In the genomic region with DNA sequence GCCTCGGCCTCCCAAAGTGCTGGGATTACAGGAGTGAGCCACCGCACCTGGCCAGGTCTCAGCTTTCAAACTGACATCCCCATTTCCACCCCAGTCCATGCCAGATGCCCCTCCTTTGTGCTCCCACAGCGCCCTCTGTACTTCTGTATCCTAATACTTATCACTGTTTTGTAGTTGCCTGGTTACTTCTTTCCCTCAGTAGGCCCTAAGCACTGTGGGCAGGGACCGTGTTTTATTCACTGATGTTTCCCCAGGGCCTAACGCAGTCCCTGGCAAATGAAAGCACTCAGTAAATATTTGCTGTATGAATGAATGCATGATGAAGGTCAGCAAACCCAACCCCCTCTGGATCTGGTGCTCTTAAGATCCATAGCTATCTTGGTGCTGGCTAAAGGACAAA, we compare ENCODE assay signal across 13 cellular contexts. TPM values are rescaled to one million over a fixed set of nuclear protein-coding genes. Genes with fewer than 3 reads are reported as not detected.
DNase-seq lines count a peak whose midpoint lies in the region; ATAC-seq, FAIRE-seq and TF ChIP-seq lines count a peak whose summit lies in the region.
"Had no signal": no experiment of that assay in that cellular context is flagged by ENCODE, and none has a peak within 500 bp of the region (broad histone marks: within the 10 kb centered on the region; RNA-seq: fewer than 3 reads in every experiment).

No MANE protein-coding gene starts in this region.

- H3K36me3 Mint-ChIP-seq in CD4-positive, alpha-beta T cell (ENCODE audit: low read depth): peaks cover 32% of the 10 kb centered on the region
- H3K36me3 Mint-ChIP-seq in activated CD8-positive, alpha-beta T cell treated with anti-CD3 and anti-CD28 coated beads for 36 hours (ENCODE audit: low read depth): peaks cover 13% of the 10 kb centered on the region

- no peak for TF ChIP-seq CTCF in CD4-positive, alpha-beta T cell (IDR thresholded peaks at IDR 0.05)
- TF ChIP-seq CTCF in HFF-Myc (IDR thresholded peaks at IDR 0.05; ENCODE audit: low read depth, low read length, missing control alignments): peak; percentile 3
- no peak for TF ChIP-seq CTCF in activated CD8-positive, alpha-beta T cell treated with anti-CD3 and anti-CD28 coated beads for 36 hours (IDR thresholded peaks at IDR 0.05)

- no peak overlapping the region for H3K27ac ChIP-seq in CD4-positive, alpha-beta T cell (ENCODE audit: low read depth, low read length)
- H3K27ac ChIP-seq: testis had no signal

- peak overlapping the region; percentile 3 for H3K4me3 Mint-ChIP-seq in CD4-positive, alpha-beta T cell
- no peak overlapping the region for H3K4me3 Mint-ChIP-seq in activated CD8-positive, alpha-beta T cell treated with anti-CD3 and anti-CD28 coated beads for 36 hours
- H3K4me3 Mint-ChIP-seq: activated CD4-positive, alpha-beta T cell treated with anti-CD3 and anti-CD28 coated beads, Interleukin-2, amount 10 ng/mL, durations not matched to agents 24 days and 14 days had no signal

- no peaks in the 10 kb centered on the region for H3K9me3 Mint-ChIP-seq in CD4-positive, alpha-beta T cell
- H3K9me3 Mint-ChIP-seq in activated CD8-positive, alpha-beta T cell treated with anti-CD3 and anti-CD28 coated beads for 36 hours: no peaks in the 10 kb centered on the region
- H3K9me3 Mint-ChIP-seq: activated CD4-positive, alpha-beta T cell treated with anti-CD3 and anti-CD28 coated beads, Interleukin-2, amount 10 ng/mL, durations not matched to agents 24 days and 14 days had no signal

- H3K27me3 Mint-ChIP-seq in CD4-positive, alpha-beta T cell: no peaks in the 10 kb centered on the region
- H3K27me3 Mint-ChIP-seq in activated CD8-positive, alpha-beta T cell treated with anti-CD3 and anti-CD28 coated beads for 36 hours: no peaks in the 10 kb centered on the region

- H3K9me3 ChIP-seq in CD4-positive, alpha-beta T cell (ENCODE audit: control insufficient read depth, low read length): no peaks in the 10 kb centered on the region
- H3K9me3 ChIP-seq: MG63, testis had no signal

- H3K4me1 Mint-ChIP-seq in CD4-positive, alpha-beta T cell (ENCODE audit: low read depth): peaks cover 47% of the 10 kb centered on the region
- peaks cover 29% of the 10 kb centered on the region for H3K4me1 Mint-ChIP-seq in activated CD8-positive, alpha-beta T cell treated with anti-CD3 and anti-CD28 coated beads for 36 hours (ENCODE audit: low read depth)

- H3K27ac Mint-ChIP-seq in CD4-positive, alpha-beta T cell: peak overlapping the region; percentile 64
- H3K27ac Mint-ChIP-seq in activated CD8-positive, alpha-beta T cell treated with anti-CD3 and anti-CD28 coated beads for 36 hours: no peak overlapping the region

- ATAC-seq in CD4-positive, alpha-beta T cell (ENCODE audit: poor library complexity): no peak
- no peak for ATAC-seq in HG02798 (IDR thresholded peaks at IDR 0.05; ENCODE audit: poor library complexity, unreplicated experiment)
- no peak for ATAC-seq in GM21529 (IDR thresholded peaks at IDR 0.05; ENCODE audit: unreplicated experiment)
- ATAC-seq in activated CD8-positive, alpha-beta T cell treated with anti-CD3 and anti-CD28 coated beads for 36 hours: no peak

- no peak overlapping the region for H3K4me3 ChIP-seq in HFF-Myc (replicated peaks; ENCODE audit: low read depth, low read length)
- H3K4me3 ChIP-seq: MG63, testis had no signal

- CTCF ChIA-PET in CD4-positive, alpha-beta T cell (lab: Charles Lee): interaction anchor here (0.5 to 1.8 kb wide), 3 partner anchors 32 to 116 kb away, joined by 3 to 6 read pairs (median 5); no protein-coding TSS in a partner anchor
- CTCF ChIA-PET in activated CD8-positive, alpha-beta T cell treated with anti-CD3 and anti-CD28 coated beads for 36 hours (lab: Charles Lee): interaction anchor here (1.0 to 7.7 kb wide), 5 partner anchors 29 to 207 kb away, joined by 3 to 41 read pairs (median 3); a partner anchor contains a TSS

- peak; percentile 81 for FAIRE-seq in islet of Langerhans (lab: Jason Lieb, UNC)

- no peaks in the 10 kb centered on the region for H3K27me3 ChIP-seq in CD4-positive, alpha-beta T cell (ENCODE audit: control insufficient read depth, insufficient read depth, low read length)
- H3K27me3 ChIP-seq: MG63, testis had no signal

- intact Hi-C loops in CD4-positive, alpha-beta T cell (cut with DNase I, micrococcal nuclease): no loop called here
- intact Hi-C loops in activated CD8-positive, alpha-beta T cell treated with anti-CD3 and anti-CD28 coated beads for 36 hours (cut with micrococcal nuclease): no loop called here

- POLR2A ChIA-PET in CD4-positive, alpha-beta T cell (lab: Charles Lee): interaction anchor here (1.2 to 2.7 kb wide), 3 partner anchors 73 to 86 kb away, joined by 4 to 11 read pairs (median 5); a partner anchor contains a TSS
- POLR2A ChIA-PET in activated CD8-positive, alpha-beta T cell treated with anti-CD3 and anti-CD28 coated beads for 36 hours (lab: Charles Lee): interaction anchor here (1.0 to 2.8 kb wide), 5 partner anchors 8 to 174 kb away, joined by 3 to 17 read pairs (median 3); no protein-coding TSS in a partner anchor

- no peak for DNase-seq in CD4-positive, alpha-beta T cell
- DNase-seq in HFF-Myc (ENCODE audit: extremely low read depth, low read depth) (no peak), SHP77 treated with DMSO at 0.1 percent for 48 hours (lab: John Stamatoyannopoulos, UW) (peak; percentile 13), nucleus accumbens (lab: John Stamatoyannopoulos, UW) (no peak)
- no peak for DNase-seq in activated CD8-positive, alpha-beta T cell treated with anti-CD3 and anti-CD28 coated beads for 36 hours
- DNase-seq: activated CD4-positive, alpha-beta T cell treated with anti-CD3 and anti-CD28 coated beads, Interleukin-2, amount 10 ng/mL, durations not matched to agents 24 days and 14 days; COR-L47; MG63; stimulated activated CD4-positive, alpha-beta T cell treated with anti-CD3 and anti-CD28 coated beads, Interleukin-4, amount 100 ng/mL, for 1 hour; testis had no signal

RNA-seq across cellular contexts. Expression of a gene that starts 2.2 kb away (rescaled TPM):
- total RNA-seq in CD4-positive, alpha-beta T cell: 10 to 100 TPM; 16.4 to 16.6 TPM
- 1 to 10 TPM; 4.4 to 5.5 TPM for total RNA-seq in activated CD8-positive, alpha-beta T cell treated with anti-CD3 and anti-CD28 coated beads for 36 hours

RNA-seq across cellular contexts. Expression of a gene that starts 5.2 kb away (rescaled TPM):
- 10 to 100 TPM; 78.1 to 80.5 TPM for total RNA-seq in CD4-positive, alpha-beta T cell
- total RNA-seq in activated CD8-positive, alpha-beta T cell treated with anti-CD3 and anti-CD28 coated beads for 36 hours: 10 to 100 TPM; 36.9 to 38.3 TPM

RNA-seq across cellular contexts. Expression of a gene that starts 5.4 kb away (rescaled TPM):
- total RNA-seq in CD4-positive, alpha-beta T cell: 10 to 100 TPM; 68.5 to 68.6 TPM
- 10 to 100 TPM; 40.6 to 43.0 TPM for total RNA-seq in activated CD8-positive, alpha-beta T cell treated with anti-CD3 and anti-CD28 coated beads for 36 hours

RNA-seq across cellular contexts. Expression of a gene that starts 21.1 kb away (rescaled TPM):
- 10 to 100 TPM; 44.1 to 46.8 TPM for total RNA-seq in CD4-positive, alpha-beta T cell
- 10 to 100 TPM; 27.5 to 28.2 TPM for total RNA-seq in activated CD8-positive, alpha-beta T cell treated with anti-CD3 and anti-CD28 coated beads for 36 hours

RNA-seq across cellular contexts. Expression of a gene that starts 35.1 kb away (rescaled TPM):
- total RNA-seq in CD4-positive, alpha-beta T cell: under 1 TPM; 0.52 to 0.87 TPM
- not detected for total RNA-seq in activated CD8-positive, alpha-beta T cell treated with anti-CD3 and anti-CD28 coated beads for 36 hours
- total RNA-seq: activated CD4-positive, alpha-beta T cell treated with anti-CD3 and anti-CD28 coated beads, Interleukin-2, amount 10 ng/mL, durations not matched to agents 24 days and 14 days had no signal
